1 cellular context compared by ENCODE assay signal in the genomic region with DNA sequence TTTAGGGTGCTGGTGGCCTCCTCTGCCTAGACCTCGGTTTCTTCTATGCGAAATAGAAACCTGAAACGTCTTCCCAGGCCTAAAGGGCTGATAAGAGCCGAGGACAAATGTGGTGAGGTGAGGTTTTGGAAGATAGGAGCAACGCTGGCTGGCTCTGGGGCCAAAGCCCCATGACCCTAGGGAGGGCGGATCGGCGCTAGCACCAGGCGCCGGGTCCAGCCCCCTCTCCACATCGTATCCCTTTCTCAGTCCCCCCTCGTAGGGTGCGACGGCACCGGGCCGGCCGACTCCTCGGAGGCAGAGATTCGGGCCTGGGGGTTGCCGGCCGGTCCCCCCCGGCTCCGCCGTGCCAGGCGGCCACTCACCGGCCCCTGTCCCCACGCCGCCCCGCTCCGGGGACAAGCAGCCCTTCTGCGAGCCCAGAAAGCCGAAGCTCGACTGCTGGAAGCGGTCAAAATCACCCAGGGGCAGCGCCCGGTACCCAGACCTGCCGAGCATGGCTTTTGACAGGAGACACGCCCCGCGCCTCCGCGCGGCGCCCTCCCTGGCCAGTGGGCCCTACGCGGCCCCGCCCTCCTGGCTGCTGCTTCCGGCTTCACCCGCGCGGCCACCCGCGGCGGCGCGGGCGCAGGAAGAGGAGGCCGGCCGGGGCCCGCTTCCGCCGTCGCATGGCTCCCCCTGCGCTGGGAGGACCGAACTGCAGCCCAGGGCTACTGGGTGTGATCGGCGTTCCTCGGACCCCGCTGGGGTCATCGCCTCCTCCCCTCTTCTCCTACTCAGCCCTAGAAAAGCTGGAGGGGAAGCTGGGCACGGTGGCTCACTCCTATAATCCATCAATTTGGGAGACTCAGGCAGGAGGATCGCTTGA.
TF ChIP-seq lines count a peak whose summit lies in the region.

A gene with protein sequence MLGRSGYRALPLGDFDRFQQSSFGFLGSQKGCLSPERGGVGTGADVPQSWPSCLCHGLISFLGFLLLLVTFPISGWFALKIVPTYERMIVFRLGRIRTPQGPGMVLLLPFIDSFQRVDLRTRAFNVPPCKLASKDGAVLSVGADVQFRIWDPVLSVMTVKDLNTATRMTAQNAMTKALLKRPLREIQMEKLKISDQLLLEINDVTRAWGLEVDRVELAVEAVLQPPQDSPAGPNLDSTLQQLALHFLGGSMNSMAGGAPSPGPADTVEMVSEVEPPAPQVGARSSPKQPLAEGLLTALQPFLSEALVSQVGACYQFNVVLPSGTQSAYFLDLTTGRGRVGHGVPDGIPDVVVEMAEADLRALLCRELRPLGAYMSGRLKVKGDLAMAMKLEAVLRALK (minus strand): TSS at position 570 of the 868 bp plus-strand sequence. CDS start 72 bp downstream, at position 498.

TF ChIP-seq in HEK293, 187 proteins besides CTCF, POLR2A, EP300 and RAD21 (continued from another document and continues in another):
- TF ChIP-seq GLIS2 (tag by site-specific recombination; IDR thresholded peaks at IDR 0.05) (peak; percentile 78), ZFHX2 (tag by site-specific recombination; conservative IDR thresholded peaks at IDR 0.05) (peak; percentile 83), PATZ1 (tag by site-specific recombination; IDR thresholded peaks at IDR 0.05) (peak; percentile 67), ZNF423 (tag by site-specific recombination; IDR thresholded peaks at IDR 0.05) (no peak), ZNF394 (tag by site-specific recombination; IDR thresholded peaks at IDR 0.05; ENCODE audit: borderline replicate concordance) (no peak), SP2 (tag by site-specific recombination; IDR thresholded peaks at IDR 0.05) (peak; percentile 73), ZNF391 (tag by site-specific recombination; IDR thresholded peaks at IDR 0.05; ENCODE audit: borderline replicate concordance, low read depth) (no peak), ZNF596 (tag by site-specific recombination; IDR thresholded peaks at IDR 0.05) (peak; percentile 45; the same call in 1 of the 2 replicates), ZNF433 (tag by site-specific recombination; IDR thresholded peaks at IDR 0.05; ENCODE audit: low read depth) (no peak), OVOL3 (tag by site-specific recombination; IDR thresholded peaks at IDR 0.05) (no peak), KLF17 (tag by site-specific recombination; IDR thresholded peaks at IDR 0.05) (no peak), ZNF549 (tag by site-specific recombination; IDR thresholded peaks at IDR 0.05) (no peak), ZBTB7A (tag by site-specific recombination; IDR thresholded peaks at IDR 0.05; ENCODE audit: low read depth) (no peak; the same call in 1 of the 2 replicates), ZNF585B (tag by site-specific recombination; IDR thresholded peaks at IDR 0.05) (no peak), ZNF544 (tag by site-specific recombination; IDR thresholded peaks at IDR 0.05) (no peak), HOXC10 (CRISPR knock-in tag; IDR thresholded peaks at IDR 0.05) (no peak), ZBTB6 (tag by site-specific recombination; IDR thresholded peaks at IDR 0.05) (peak; percentile 23; the same call in 1 of the 2 replicates), ZNF621 (tag by site-specific recombination; IDR thresholded peaks at IDR 0.05) (no peak), HOXA7 (CRISPR knock-in tag; IDR thresholded peaks at IDR 0.05; ENCODE audit: borderline replicate concordance) (no peak), ZNF37A (tag by site-specific recombination; IDR thresholded peaks at IDR 0.05) (no peak; the same call in 1 of the 2 replicates), ZNF791 (tag by site-specific recombination; IDR thresholded peaks at IDR 0.05) (no peak), HIC1 (tag by site-specific recombination; IDR thresholded peaks at IDR 0.05) (peak; percentile 57; the same call in 1 of the 2 replicates), MEIS1 (CRISPR knock-in tag; IDR thresholded peaks at IDR 0.05; ENCODE audit: borderline replicate concordance) (no peak), SP3 (tag by site-specific recombination; IDR thresholded peaks at IDR 0.05) (peak; percentile 66), ZNF704 (tag by site-specific recombination; IDR thresholded peaks at IDR 0.05) (no peak), ZSCAN23 (tag by site-specific recombination; IDR thresholded peaks at IDR 0.05) (no peak), ZNF555 (tag by site-specific recombination; conservative IDR thresholded peaks at IDR 0.05) (no peak), ZNF140 (tag by site-specific recombination; IDR thresholded peaks at IDR 0.05) (no peak)
- TF ChIP-seq, protein P1, sequence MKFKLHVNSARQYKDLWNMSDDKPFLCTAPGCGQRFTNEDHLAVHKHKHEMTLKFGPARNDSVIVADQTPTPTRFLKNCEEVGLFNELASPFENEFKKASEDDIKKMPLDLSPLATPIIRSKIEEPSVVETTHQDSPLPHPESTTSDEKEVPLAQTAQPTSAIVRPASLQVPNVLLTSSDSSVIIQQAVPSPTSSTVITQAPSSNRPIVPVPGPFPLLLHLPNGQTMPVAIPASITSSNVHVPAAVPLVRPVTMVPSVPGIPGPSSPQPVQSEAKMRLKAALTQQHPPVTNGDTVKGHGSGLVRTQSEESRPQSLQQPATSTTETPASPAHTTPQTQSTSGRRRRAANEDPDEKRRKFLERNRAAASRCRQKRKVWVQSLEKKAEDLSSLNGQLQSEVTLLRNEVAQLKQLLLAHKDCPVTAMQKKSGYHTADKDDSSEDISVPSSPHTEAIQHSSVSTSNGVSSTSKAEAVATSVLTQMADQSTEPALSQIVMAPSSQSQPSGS (tag by site-specific recombination; IDR thresholded peaks at IDR 0.05; ENCODE audit: low read depth) = no peak
- TF ChIP-seq, protein P2, sequence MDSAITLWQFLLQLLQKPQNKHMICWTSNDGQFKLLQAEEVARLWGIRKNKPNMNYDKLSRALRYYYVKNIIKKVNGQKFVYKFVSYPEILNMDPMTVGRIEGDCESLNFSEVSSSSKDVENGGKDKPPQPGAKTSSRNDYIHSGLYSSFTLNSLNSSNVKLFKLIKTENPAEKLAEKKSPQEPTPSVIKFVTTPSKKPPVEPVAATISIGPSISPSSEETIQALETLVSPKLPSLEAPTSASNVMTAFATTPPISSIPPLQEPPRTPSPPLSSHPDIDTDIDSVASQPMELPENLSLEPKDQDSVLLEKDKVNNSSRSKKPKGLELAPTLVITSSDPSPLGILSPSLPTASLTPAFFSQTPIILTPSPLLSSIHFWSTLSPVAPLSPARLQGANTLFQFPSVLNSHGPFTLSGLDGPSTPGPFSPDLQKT (IDR thresholded peaks at IDR 0.05; ENCODE audit: borderline replicate concordance, low read depth, low read length) = peak; percentile 45; the same call in 1 of the 2 replicates
- TF ChIP-seq, protein P3, sequence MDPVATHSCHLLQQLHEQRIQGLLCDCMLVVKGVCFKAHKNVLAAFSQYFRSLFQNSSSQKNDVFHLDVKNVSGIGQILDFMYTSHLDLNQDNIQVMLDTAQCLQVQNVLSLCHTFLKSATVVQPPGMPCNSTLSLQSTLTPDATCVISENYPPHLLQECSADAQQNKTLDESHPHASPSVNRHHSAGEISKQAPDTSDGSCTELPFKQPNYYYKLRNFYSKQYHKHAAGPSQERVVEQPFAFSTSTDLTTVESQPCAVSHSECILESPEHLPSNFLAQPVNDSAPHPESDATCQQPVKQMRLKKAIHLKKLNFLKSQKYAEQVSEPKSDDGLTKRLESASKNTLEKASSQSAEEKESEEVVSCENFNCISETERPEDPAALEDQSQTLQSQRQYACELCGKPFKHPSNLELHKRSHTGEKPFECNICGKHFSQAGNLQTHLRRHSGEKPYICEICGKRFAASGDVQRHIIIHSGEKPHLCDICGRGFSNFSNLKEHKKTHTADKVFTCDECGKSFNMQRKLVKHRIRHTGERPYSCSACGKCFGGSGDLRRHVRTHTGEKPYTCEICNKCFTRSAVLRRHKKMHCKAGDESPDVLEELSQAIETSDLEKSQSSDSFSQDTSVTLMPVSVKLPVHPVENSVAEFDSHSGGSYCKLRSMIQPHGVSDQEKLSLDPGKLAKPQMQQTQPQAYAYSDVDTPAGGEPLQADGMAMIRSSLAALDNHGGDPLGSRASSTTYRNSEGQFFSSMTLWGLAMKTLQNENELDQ (tag by site-specific recombination; IDR thresholded peaks at IDR 0.05; ENCODE audit: low read depth) = no peak
- TF ChIP-seq, protein P4, sequence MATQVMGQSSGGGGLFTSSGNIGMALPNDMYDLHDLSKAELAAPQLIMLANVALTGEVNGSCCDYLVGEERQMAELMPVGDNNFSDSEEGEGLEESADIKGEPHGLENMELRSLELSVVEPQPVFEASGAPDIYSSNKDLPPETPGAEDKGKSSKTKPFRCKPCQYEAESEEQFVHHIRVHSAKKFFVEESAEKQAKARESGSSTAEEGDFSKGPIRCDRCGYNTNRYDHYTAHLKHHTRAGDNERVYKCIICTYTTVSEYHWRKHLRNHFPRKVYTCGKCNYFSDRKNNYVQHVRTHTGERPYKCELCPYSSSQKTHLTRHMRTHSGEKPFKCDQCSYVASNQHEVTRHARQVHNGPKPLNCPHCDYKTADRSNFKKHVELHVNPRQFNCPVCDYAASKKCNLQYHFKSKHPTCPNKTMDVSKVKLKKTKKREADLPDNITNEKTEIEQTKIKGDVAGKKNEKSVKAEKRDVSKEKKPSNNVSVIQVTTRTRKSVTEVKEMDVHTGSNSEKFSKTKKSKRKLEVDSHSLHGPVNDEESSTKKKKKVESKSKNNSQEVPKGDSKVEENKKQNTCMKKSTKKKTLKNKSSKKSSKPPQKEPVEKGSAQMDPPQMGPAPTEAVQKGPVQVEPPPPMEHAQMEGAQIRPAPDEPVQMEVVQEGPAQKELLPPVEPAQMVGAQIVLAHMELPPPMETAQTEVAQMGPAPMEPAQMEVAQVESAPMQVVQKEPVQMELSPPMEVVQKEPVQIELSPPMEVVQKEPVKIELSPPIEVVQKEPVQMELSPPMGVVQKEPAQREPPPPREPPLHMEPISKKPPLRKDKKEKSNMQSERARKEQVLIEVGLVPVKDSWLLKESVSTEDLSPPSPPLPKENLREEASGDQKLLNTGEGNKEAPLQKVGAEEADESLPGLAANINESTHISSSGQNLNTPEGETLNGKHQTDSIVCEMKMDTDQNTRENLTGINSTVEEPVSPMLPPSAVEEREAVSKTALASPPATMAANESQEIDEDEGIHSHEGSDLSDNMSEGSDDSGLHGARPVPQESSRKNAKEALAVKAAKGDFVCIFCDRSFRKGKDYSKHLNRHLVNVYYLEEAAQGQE (tag by site-specific recombination; IDR thresholded peaks at IDR 0.05) = no peak
- TF ChIP-seq, protein P5, sequence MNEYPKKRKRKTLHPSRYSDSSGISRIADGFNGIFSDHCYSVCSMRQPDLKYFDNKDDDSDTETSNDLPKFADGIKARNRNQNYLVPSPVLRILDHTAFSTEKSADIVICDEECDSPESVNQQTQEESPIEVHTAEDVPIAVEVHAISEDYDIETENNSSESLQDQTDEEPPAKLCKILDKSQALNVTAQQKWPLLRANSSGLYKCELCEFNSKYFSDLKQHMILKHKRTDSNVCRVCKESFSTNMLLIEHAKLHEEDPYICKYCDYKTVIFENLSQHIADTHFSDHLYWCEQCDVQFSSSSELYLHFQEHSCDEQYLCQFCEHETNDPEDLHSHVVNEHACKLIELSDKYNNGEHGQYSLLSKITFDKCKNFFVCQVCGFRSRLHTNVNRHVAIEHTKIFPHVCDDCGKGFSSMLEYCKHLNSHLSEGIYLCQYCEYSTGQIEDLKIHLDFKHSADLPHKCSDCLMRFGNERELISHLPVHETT (tag by site-specific recombination; IDR thresholded peaks at IDR 0.05) = peak; percentile 57; the same call in 1 of the 2 replicates
